In the genomic region with DNA sequence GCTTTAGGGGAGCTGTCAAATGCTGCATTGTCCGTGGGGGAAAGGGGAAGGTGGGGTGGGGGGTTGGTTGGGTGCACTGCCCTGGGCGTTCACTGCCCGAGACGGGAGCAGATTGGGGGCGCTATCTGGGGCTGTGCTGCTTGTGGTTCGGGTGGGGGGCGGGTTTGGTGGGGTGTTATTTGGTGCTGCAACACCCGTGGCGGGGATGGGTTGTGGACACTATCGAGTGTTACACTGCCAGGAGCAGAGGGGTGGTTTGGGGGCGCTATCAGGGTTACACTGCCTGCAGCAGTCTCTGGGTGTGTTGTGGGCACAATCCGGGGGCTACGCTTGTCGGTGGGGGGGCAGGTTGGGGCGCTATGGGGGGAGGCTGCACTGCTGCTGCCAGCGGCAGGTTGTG, we compare ENCODE assay signal across 8 cellular contexts. TPM values are rescaled to one million over a fixed set of nuclear protein-coding genes. Genes with fewer than 3 reads are reported as not detected.
DNase-seq lines count a peak whose midpoint lies in the region; ATAC-seq, FAIRE-seq and TF ChIP-seq lines count a peak whose summit lies in the region.
"Not testable (repeated sequence)": the region's sequence is repeated elsewhere in the genome, so short reads cannot be mapped to it uniquely, and the experiment has no call there.

No MANE protein-coding gene starts in this region.

- not testable (repeated sequence) for TF ChIP-seq POLR2A in H1 (IDR thresholded peaks at IDR 0.05; ENCODE audit: control extremely low read depth in 1 of 2, low read depth in 2 of 2, low read length in 2 of 2)

- TF ChIP-seq CTCF in OCI-LY1 (IDR thresholded peaks at IDR 0.05; ENCODE audit: low read length); H1 (IDR thresholded peaks at IDR 0.05; ENCODE audit: control extremely low read depth in 1 of 3, insufficient read depth in 1 of 3, low read depth in 1 of 3, low read length in 3 of 3); hepatocyte (IDR thresholded peaks at IDR 0.05; ENCODE audit: poor library complexity); upper lobe of right lung (IDR thresholded peaks at IDR 0.05): not testable (repeated sequence)

- peak overlapping the region; percentile 61; the same call in 1 of the 2 replicates for H3K4me2 ChIP-seq in OCI-LY1 (ENCODE audit: low read length)
- H3K4me2 ChIP-seq in H1 (ENCODE audit: insufficient read depth in 1 of 2, low read depth in 2 of 2, low read length in 2 of 2): peak overlapping the region; percentile 56 to 72; a peak in 3 of 4 replicates
- peak overlapping the region; percentile 79 for H3K4me2 ChIP-seq in hepatocyte
- H3K4me2 ChIP-seq in mesendoderm (ENCODE audit: low read length): not testable (repeated sequence)

- H3K23ac ChIP-seq in H1 (ENCODE audit: insufficient read length); mesendoderm (ENCODE audit: low read length): not testable (repeated sequence)

- not testable (repeated sequence) for H2BK5ac ChIP-seq in H1 (ENCODE audit: low read depth, low read length); mesendoderm (ENCODE audit: low read length)

- H4K5ac ChIP-seq in H1 (ENCODE audit: insufficient read length, low read depth, low read length); mesendoderm (ENCODE audit: low read length): not testable (repeated sequence)

- not testable (repeated sequence) for H4K91ac ChIP-seq in H1 (replicated peaks; ENCODE audit: insufficient read length, low read length)

- H3K9me3 ChIP-seq in HUES48 (ENCODE audit: control insufficient read depth, insufficient read depth, low read length); OCI-LY1 (ENCODE audit: low read length); H1 (ENCODE audit: insufficient read depth in 2 of 2, low read depth in 1 of 2, low read length in 1 of 2); hepatocyte (ENCODE audit: low read depth); iPS-18c (ENCODE audit: control insufficient read depth, insufficient read depth, low read length); neuron (ENCODE audit: low read length); upper lobe of right lung: not testable (repeated sequence)

- FAIRE-seq in H1 (lab: Jason Lieb, UNC): not testable (repeated sequence)

- H3K23me2 ChIP-seq in H1 (ENCODE audit: low read depth, low read length): peaks cover 15% of the 10 kb centered on the region; the same call in 1 of the 2 replicates

- H3F3A ChIP-seq in OCI-LY1 (ENCODE audit: insufficient read depth, low read length): not testable (repeated sequence)

- TF ChIP-seq EP300 in H1 (IDR thresholded peaks at IDR 0.05; ENCODE audit: borderline replicate concordance in 1 of 2, low read depth in 2 of 2, low read length in 2 of 2): not testable (repeated sequence)

- H2AK5ac ChIP-seq in H1 (ENCODE audit: low read depth, low read length); mesendoderm (ENCODE audit: low read length): not testable (repeated sequence)

- H3K4me3 ChIP-seq in HUES48 (ENCODE audit: low read depth, low read length): peak overlapping the region; percentile 93
- peak overlapping the region; percentile 63 for H3K4me3 ChIP-seq in OCI-LY1 (ENCODE audit: low read depth, low read length, poor library complexity, severe bottlenecking)
- peak overlapping the region in 3 of 4 experiments; percentile 54 to 93 (median 84); a peak in 5 of 8 replicates for H3K4me3 ChIP-seq in H1 (ENCODE audit: extremely low read depth in 1 of 4, insufficient read depth in 2 of 4, low read depth in 3 of 4, low read length in 4 of 4)
- not testable (repeated sequence) for H3K4me3 ChIP-seq in hepatocyte; mesendoderm (ENCODE audit: low read length); upper lobe of right lung
- H3K4me3 ChIP-seq in iPS-18c (ENCODE audit: insufficient read depth, low read depth, low read length): 0 out of 2 replicates have a peak overlapping the region, but pooled peaks have one; percentile 92
- peak overlapping the region; percentile 91 for H3K4me3 ChIP-seq in neuron (ENCODE audit: low read length)

- not testable (repeated sequence) for H3K56ac ChIP-seq in H1 (replicated peaks; ENCODE audit: insufficient read length, low read depth, low read length)
- H3K56ac ChIP-seq in mesendoderm (ENCODE audit: low read length): peak overlapping the region; percentile 93

- H3K27ac ChIP-seq in HUES48 (ENCODE audit: low read depth, low read length); OCI-LY1 (ENCODE audit: low read depth, low read length, poor library complexity, severe bottlenecking); H1 (ENCODE audit: low read depth, low read length); hepatocyte; mesendoderm (ENCODE audit: low read depth, low read length); upper lobe of right lung: not testable (repeated sequence)

- not testable (repeated sequence) for H4K8ac ChIP-seq in H1 (ENCODE audit: extremely low read depth, insufficient read depth, low read length); mesendoderm (ENCODE audit: low read depth, low read length)

- DNase-seq in H1 (ENCODE audit: low read depth in 1 of 2, low spot score in 2 of 2); hepatocyte (ENCODE audit: low spot score); mesendoderm; upper lobe of right lung: not testable (repeated sequence)

- H2BK20ac ChIP-seq in H1 (ENCODE audit: low read length): not testable (repeated sequence)

- H3K14ac ChIP-seq in H1 (ENCODE audit: insufficient read length): not testable (repeated sequence)

- ATAC-seq in upper lobe of right lung: peak; percentile 23

- not testable (repeated sequence) for H2BK12ac ChIP-seq in H1 (ENCODE audit: low read depth, low read length)

- not testable (repeated sequence) for H2BK15ac ChIP-seq in H1 (ENCODE audit: low read length); mesendoderm (replicated peaks; ENCODE audit: low read depth)

- TF ChIP-seq RAD21 in H1 (IDR thresholded peaks at IDR 0.05 in 1 of 2, conservative IDR thresholded peaks at IDR 0.05 in 1 of 2; ENCODE audit: low read depth in 2 of 2, low read length in 2 of 2): not testable (repeated sequence)

- not testable (repeated sequence) for H3K79me1 ChIP-seq in H1 (ENCODE audit: low read depth, low read length); mesendoderm (ENCODE audit: low read length)

- intact Hi-C loops in upper lobe of right lung (cut with DNase I): not testable (repeated sequence)

- H3K9ac ChIP-seq in HUES48 (ENCODE audit: low read depth, low read length); OCI-LY1 (ENCODE audit: low read length); H1 (replicated peaks in 1 of 4; ENCODE audit: extremely low read depth in 1 of 4, low read depth in 3 of 4, low read length in 3 of 4); mesendoderm (ENCODE audit: low read length): not testable (repeated sequence)

- not testable (repeated sequence) for H3K4ac ChIP-seq in H1 (replicated peaks; ENCODE audit: insufficient read length, low read depth, low read length); mesendoderm (ENCODE audit: low read depth, low read length)

- not testable (repeated sequence) for H2AFZ ChIP-seq in OCI-LY1 (ENCODE audit: low read length); H1 (ENCODE audit: low read length); hepatocyte; neuron (ENCODE audit: low read depth, low read length)

- H4K20me1 ChIP-seq in OCI-LY1 (ENCODE audit: insufficient read depth, low read length): not testable (repeated sequence)
- H4K20me1 ChIP-seq in H1 (replicated peaks in 1 of 2; ENCODE audit: control insufficient read depth in 1 of 2, insufficient read depth in 2 of 2, low read length in 2 of 2) (peaks cover 4 to 11% of the 10 kb centered on the region in 2 experiments), hepatocyte (ENCODE audit: insufficient read depth, poor library complexity, severe bottlenecking) (peaks cover 46% of the 10 kb centered on the region)

- not testable (repeated sequence) for H3K9me2 ChIP-seq in OCI-LY1 (ENCODE audit: low read depth, low read length); hepatocyte (replicated peaks; ENCODE audit: insufficient read depth)

- not testable (repeated sequence) for H3K4me1 ChIP-seq in HUES48 (ENCODE audit: control insufficient read depth, insufficient read depth, low read length); OCI-LY1 (ENCODE audit: insufficient read depth, low read length, severe bottlenecking); H1 (replicated peaks in 1 of 4; ENCODE audit: control insufficient read depth in 3 of 4, insufficient read depth in 4 of 4, low read length in 3 of 4); hepatocyte (ENCODE audit: insufficient read depth); mesendoderm (ENCODE audit: control insufficient read depth, low read depth, low read length); upper lobe of right lung
- peaks cover 21% of the 10 kb centered on the region for H3K4me1 ChIP-seq in neuron (ENCODE audit: insufficient read depth, low read length)

- not testable (repeated sequence) for H3K27me3 ChIP-seq in HUES48 (ENCODE audit: control insufficient read depth, insufficient read depth, low read length); OCI-LY1 (ENCODE audit: insufficient read depth, low read length); H1 (replicated peaks in 1 of 4; ENCODE audit: control insufficient read depth in 3 of 4, extremely low read depth in 1 of 4, insufficient read depth in 3 of 4, low read length in 3 of 4); hepatocyte; mesendoderm (ENCODE audit: insufficient read depth, low read length, poor library complexity); neuron (ENCODE audit: insufficient read depth, low read length); upper lobe of right lung

- POLR2A ChIA-PET in H1 (lab: Charles Lee; ENCODE audit: partially characterized antibody): interaction anchor here (1.7 to 3.8 kb wide), 6 partner anchors 18 to 98 kb away, joined by 5 to 40 read pairs (median 10); partner anchors contain the start of genes RACK1 and TRIM52

- 67% methylated on average over 3 of the region's 16 CpGs; no CpG with 5 or more reads in 1 of the 2 experiments for WGBS in H1 (ENCODE audit: extremely low coverage in 1 of 2, insufficient coverage in 1 of 2, insufficient read length in 1 of 2, insufficient replicate concordance in 2 of 2, low coverage in 1 of 2, low lambda C conversion rate in 2 of 2, missing lambda C conversion rate in 1 of 2), 2 experiments
- 72% methylated on average over 16 of the region's 16 CpGs for WGBS in hepatocyte (ENCODE audit: low lambda C conversion rate, missing lambda C conversion rate)
- no CpG with 5 or more reads among the region's 16 CpGs for WGBS in mesendoderm (ENCODE audit: extremely low coverage, insufficient coverage, low lambda C conversion rate)

- CTCF ChIA-PET in H1 (lab: Charles Lee; ENCODE audit: partially characterized antibody): interaction anchor here (1.2 kb wide), 1 partner anchor 31 kb away, joined by 3 read pairs; no protein-coding TSS in a partner anchor

- not testable (repeated sequence) for H3K18ac ChIP-seq in H1 (ENCODE audit: extremely low read depth, low read length); mesendoderm (ENCODE audit: low read length)

- H2BK120ac ChIP-seq in H1 (replicated peaks; ENCODE audit: low read depth, low read length); mesendoderm (ENCODE audit: low read depth, low read length): not testable (repeated sequence)

- H3K79me2 ChIP-seq in OCI-LY1 (ENCODE audit: insufficient read depth, low read length): not testable (repeated sequence)
- H3K79me2 ChIP-seq in H1 (ENCODE audit: control insufficient read depth in 1 of 2, insufficient read depth in 2 of 2, low read length in 2 of 2): peaks cover 0 to 28% of the 10 kb centered on the region in 2 experiments; a peak in 3 of 4 replicates
- H3K79me2 ChIP-seq in hepatocyte: peaks cover 57% of the 10 kb centered on the region
- peaks cover 11% of the 10 kb centered on the region for H3K79me2 ChIP-seq in mesendoderm (ENCODE audit: control insufficient read depth, insufficient read depth, low read length)

- H3K36me3 ChIP-seq in HUES48 (ENCODE audit: control insufficient read depth, insufficient read depth, low read length) (peaks cover 29% of the 10 kb centered on the region), H1 (ENCODE audit: control insufficient read depth in 2 of 4, insufficient read depth in 4 of 4, low read length in 3 of 4) (peaks cover 2 to 12% (median 4%) of the 10 kb centered on the region in 4 experiments; a peak in 5 of 8 replicates), neuron (ENCODE audit: insufficient read depth, low read length) (peaks cover 36% of the 10 kb centered on the region)
- H3K36me3 ChIP-seq in OCI-LY1 (ENCODE audit: insufficient read depth, low read length); hepatocyte (replicated peaks; ENCODE audit: insufficient read depth, low read depth); mesendoderm (ENCODE audit: control insufficient read depth, insufficient read depth, low read length); upper lobe of right lung: not testable (repeated sequence)

RNA-seq across cellular contexts. Expression of gene TRIM52, which starts 21.5 kb away (rescaled TPM):
- total RNA-seq in H1 (2021; fragmentation: NEBNext Ultra II Directional; extraction: Animal tissue kit (Norgen Biotek cat#: 25700)): 5.7 and 6.2 TPM in 2 replicates
- polyA plus RNA-seq in H1 (2011; rRNA removed) (2.3 and 4.2 TPM in 2 replicates), hepatocyte (6.5 and 9.9 TPM in 2 replicates)
- polyA plus RNA-seq in H1 (2011; cell fraction: cytosol; rRNA removed): 6.2 TPM
- polyA plus RNA-seq in H1 (2011; cell fraction: nucleus; rRNA removed): 6.8 TPM
- polyA plus RNA-seq in H1 (2012, experiment 1 of 2): 8.8 to 10.6 TPM (median 9.8 TPM) in 4 replicates
- 0.70 TPM for polyA plus RNA-seq in H1 (2012, experiment 2 of 2)
- 5.1 TPM for polyA plus RNA-seq in H1 (2013, experiment 1 of 2)
- 4.3 TPM for polyA plus RNA-seq in H1 (2013, experiment 2 of 2)
- polyA minus RNA-seq in H1 (2011; rRNA and poly(A)+ RNA removed): 5.5 and 6.2 TPM in 2 replicates
- 2.3 TPM for polyA minus RNA-seq in H1 (2011; cell fraction: cytosol; rRNA and poly(A)+ RNA removed)
- polyA minus RNA-seq in H1 (2011; cell fraction: nucleus; rRNA and poly(A)+ RNA removed): 4.6 TPM
- total RNA-seq in hepatocyte (6.1 and 13.2 TPM in 2 replicates), upper lobe of right lung (16.3 TPM)
- polyA plus RNA-seq in mesendoderm (2013, experiment 1 of 2): 2.8 TPM
- polyA plus RNA-seq in mesendoderm (2013, experiment 2 of 2): 2.8 TPM

RNA-seq across cellular contexts. Expression of gene RACK1, which starts 38.7 kb away (rescaled TPM):
- 2,564 and 2,589 TPM in 2 replicates for total RNA-seq in H1 (2021; fragmentation: NEBNext Ultra II Directional; extraction: Animal tissue kit (Norgen Biotek cat#: 25700))
- polyA plus RNA-seq in H1 (2011; rRNA removed) (7,578 and 7,971 TPM in 2 replicates), hepatocyte (680 TPM in 2 replicates)
- 6,759 TPM for polyA plus RNA-seq in H1 (2011; cell fraction: cytosol; rRNA removed)
- 7,543 TPM for polyA plus RNA-seq in H1 (2011; cell fraction: nucleus; rRNA removed)
- polyA plus RNA-seq in H1 (2012, experiment 1 of 2): 3,817 to 4,876 TPM (median 4,535 TPM) in 4 replicates
- polyA plus RNA-seq in H1 (2012, experiment 2 of 2): 4,888 TPM
- polyA plus RNA-seq in H1 (2013, experiment 1 of 2): 2,646 TPM
- polyA plus RNA-seq in H1 (2013, experiment 2 of 2): 2,607 TPM
- polyA minus RNA-seq in H1 (2011; rRNA and poly(A)+ RNA removed): 7,141 and 7,318 TPM in 2 replicates
- polyA minus RNA-seq in H1 (2011; cell fraction: cytosol; rRNA and poly(A)+ RNA removed): 3,305 TPM
- 3,286 TPM for polyA minus RNA-seq in H1 (2011; cell fraction: nucleus; rRNA and poly(A)+ RNA removed)
- total RNA-seq in hepatocyte (2,199 and 2,553 TPM in 2 replicates), upper lobe of right lung (1,155 TPM)
- polyA plus RNA-seq in mesendoderm (2013, experiment 1 of 2): 3,047 TPM
- 3,083 TPM for polyA plus RNA-seq in mesendoderm (2013, experiment 2 of 2)

RNA-seq across cellular contexts. Expression of gene TRIM41, which starts 59.3 kb away (rescaled TPM):
- total RNA-seq in H1 (2021; fragmentation: NEBNext Ultra II Directional; extraction: Animal tissue kit (Norgen Biotek cat#: 25700)): 21.2 and 21.6 TPM in 2 replicates
- 12.9 and 18.0 TPM in 2 replicates for polyA plus RNA-seq in H1 (2011; rRNA removed)
- 19.8 TPM for polyA plus RNA-seq in H1 (2011; cell fraction: cytosol; rRNA removed)
- 79.7 TPM for polyA plus RNA-seq in H1 (2011; cell fraction: nucleus; rRNA removed)
- polyA plus RNA-seq in H1 (2012, experiment 1 of 2): 19.4 to 26.5 TPM (median 23.3 TPM) in 4 replicates
- 10.8 TPM for polyA plus RNA-seq in H1 (2012, experiment 2 of 2)
- polyA plus RNA-seq in H1 (2013, experiment 1 of 2): 15.0 TPM
- 13.5 TPM for polyA plus RNA-seq in H1 (2013, experiment 2 of 2)
- 4.7 and 7.7 TPM in 2 replicates for polyA minus RNA-seq in H1 (2011; rRNA and poly(A)+ RNA removed)
- 6.7 TPM for polyA minus RNA-seq in H1 (2011; cell fraction: cytosol; rRNA and poly(A)+ RNA removed)
- polyA minus RNA-seq in H1 (2011; cell fraction: nucleus; rRNA and poly(A)+ RNA removed): 19.8 TPM
- total RNA-seq in hepatocyte: 11.9 and 14.9 TPM in 2 replicates
- polyA plus RNA-seq in hepatocyte: 1.7 and 2.0 TPM in 2 replicates
- 15.1 TPM for polyA plus RNA-seq in mesendoderm (2013, experiment 1 of 2)
- polyA plus RNA-seq in mesendoderm (2013, experiment 2 of 2): 14.4 TPM
- 26.9 TPM for total RNA-seq in upper lobe of right lung
